9 cellular contexts compared by ENCODE assay signal in genomic region chr10:73965890-73966768, GRCh38. TPM values are rescaled to one million over a fixed set of nuclear protein-coding genes. Genes with fewer than 3 reads are reported as not detected.
DNase-seq lines count a peak whose midpoint lies in the region; ATAC-seq and TF ChIP-seq lines count a peak whose summit lies in the region.
"Had no signal": no experiment of that assay in that cellular context is flagged by ENCODE, and none has a peak within 500 bp of the region (broad histone marks: within the 10 kb centered on the region; RNA-seq: fewer than 3 reads in every experiment).

No MANE protein-coding gene starts in this region.

- intact Hi-C loops in esophagus squamous epithelium (cut with DNase I) = loop anchor here (10.0 kb wide), 1 partner anchor 109 kb away; no protein-coding TSS in a partner anchor

- no peaks in the 10 kb centered on the region for H4K20me1 ChIP-seq in GM23248 (ENCODE audit: insufficient read depth)

- peaks cover 10% of the 10 kb centered on the region for H3K27me3 Mint-ChIP-seq in activated CD8-positive, alpha-beta T cell treated with anti-CD3 and anti-CD28 coated beads, Interleukin-2, amount 10 ng/mL, durations not matched to agents 7 days and 5 days (ENCODE audit: low read depth)

- H3K4me1 Mint-ChIP-seq in activated CD8-positive, alpha-beta T cell treated with anti-CD3 and anti-CD28 coated beads, Interleukin-2, amount 10 ng/mL, durations not matched to agents 7 days and 5 days (ENCODE audit: low read depth) = peaks cover 5% of the 10 kb centered on the region

- ATAC-seq in activated CD8-positive, alpha-beta T cell treated with anti-CD3 and anti-CD28 coated beads, Interleukin-2, amount 10 ng/mL, durations not matched to agents 7 days and 5 days = no peak
- ATAC-seq in HG03571 (IDR thresholded peaks at IDR 0.05; ENCODE audit: unreplicated experiment) = no peak

- whole genome bisulfite sequencing in GM23248 (ENCODE audit: low coverage in 1 of 2, low lambda C conversion rate in 2 of 2, missing lambda C conversion rate in 2 of 2), 2 experiments = 5% methylated on average over 16 of the region's 16 CpGs
- 13 to 36% methylated on average over 13 to 16 of the region's 16 CpGs for WGBS in esophagus squamous epithelium, 2 donors

- H3K27ac Mint-ChIP-seq in activated CD8-positive, alpha-beta T cell treated with anti-CD3 and anti-CD28 coated beads, Interleukin-2, amount 10 ng/mL, durations not matched to agents 7 days and 5 days = no peak overlapping the region
- H3K27ac Mint-ChIP-seq: IgD-negative memory B cell had no signal

- peak overlapping the region; percentile 28; the same call in 1 of the 2 replicates for H3K4me3 ChIP-seq in GM23248
- peak overlapping the region in 3 of 4 donors; percentile 8 to 44 (median 11) for H3K4me3 ChIP-seq in esophagus squamous epithelium

- no peaks in the 10 kb centered on the region for H3K9me3 ChIP-seq in GM23248 (ENCODE audit: low read depth)
- no peaks in the 10 kb centered on the region for H3K9me3 ChIP-seq in esophagus squamous epithelium

- peak in 3 of 4 donors; percentile 15 to 59 (median 31) for TF ChIP-seq POLR2A in esophagus squamous epithelium (IDR thresholded peaks at IDR 0.05)

- H3K4me2 ChIP-seq in GM23248 (ENCODE audit: unreplicated experiment) = peak overlapping the region; percentile 55

- no peaks in the 10 kb centered on the region for H3K9me3 Mint-ChIP-seq in activated CD8-positive, alpha-beta T cell treated with anti-CD3 and anti-CD28 coated beads, Interleukin-2, amount 10 ng/mL, durations not matched to agents 7 days and 5 days (ENCODE audit: insufficient read depth)
- H3K9me3 Mint-ChIP-seq: IgD-negative memory B cell had no signal

- peaks cover 22% of the 10 kb centered on the region for H3F3A ChIP-seq in GM23248 (ENCODE audit: insufficient read depth)

- in situ Hi-C loops in GM23248 (cut with MboI) = no loop called here

- no peaks in the 10 kb centered on the region for H3K9me2 ChIP-seq in GM23248 (ENCODE audit: insufficient read depth)

- H3K27me3 ChIP-seq in GM23248 (replicated peaks; ENCODE audit: insufficient read depth) = no peaks in the 10 kb centered on the region
- H3K27me3 ChIP-seq in esophagus squamous epithelium = no peaks in the 10 kb centered on the region

- CTCF ChIA-PET in RWPE1 (lab: Yijun Ruan, JAX) = interaction anchor here (0.5 to 0.8 kb wide), 2 partner anchors 25 to 167 kb away, joined by 3 to 7 read pairs; no protein-coding TSS in a partner anchor
- CTCF ChIA-PET in activated CD8-positive, alpha-beta T cell treated with anti-CD3 and anti-CD28 coated beads, Interleukin-2, amount 10 ng/mL, durations not matched to agents 7 days and 5 days (lab: Charles Lee) = interaction anchor here (0.8 to 3.7 kb wide), 3 partner anchors 9 to 26 kb away, joined by 3 to 17 read pairs (median 9); no protein-coding TSS in a partner anchor

- H3K4me1 ChIP-seq in GM23248 (ENCODE audit: insufficient read depth) (peaks cover 31% of the 10 kb centered on the region), esophagus squamous epithelium (peaks cover 17 to 40% (median 18%) of the 10 kb centered on the region in 3 donors)

- no peaks in the 10 kb centered on the region for H3K79me2 ChIP-seq in GM23248 (ENCODE audit: insufficient read depth)

- POLR2A ChIA-PET in RWPE1 (lab: Yijun Ruan, JAX; ENCODE audit: low non-redundant PET) = no interaction called here
- POLR2A ChIA-PET in activated CD8-positive, alpha-beta T cell treated with anti-CD3 and anti-CD28 coated beads, Interleukin-2, amount 10 ng/mL, durations not matched to agents 7 days and 5 days (lab: Charles Lee) = no interaction called here

- no peak overlapping the region for H3K4me3 Mint-ChIP-seq in activated CD8-positive, alpha-beta T cell treated with anti-CD3 and anti-CD28 coated beads, Interleukin-2, amount 10 ng/mL, durations not matched to agents 7 days and 5 days
- H3K4me3 Mint-ChIP-seq: IgD-negative memory B cell had no signal

- TF ChIP-seq CTCF in RWPE1 (conservative IDR thresholded peaks at IDR 0.05; ENCODE audit: low read depth) = no peak
- TF ChIP-seq CTCF in esophagus squamous epithelium (IDR thresholded peaks at IDR 0.05) = no peak

- H3K36me3 Mint-ChIP-seq in activated CD8-positive, alpha-beta T cell treated with anti-CD3 and anti-CD28 coated beads, Interleukin-2, amount 10 ng/mL, durations not matched to agents 7 days and 5 days (ENCODE audit: low read depth) = no peaks in the 10 kb centered on the region

- H3K9ac ChIP-seq in GM23248 = peak overlapping the region; percentile 19; the same call in 1 of the 2 replicates

- H3K27ac ChIP-seq in GM23248 (peak overlapping the region; percentile 68), RWPE1 (peak overlapping the region; percentile 88), esophagus squamous epithelium (peak overlapping the region; percentile 75 to 94 (median 85))

- H3K36me3 ChIP-seq in GM23248 (ENCODE audit: low read depth) = no peaks in the 10 kb centered on the region
- H3K36me3 ChIP-seq in esophagus squamous epithelium = no peaks in the 10 kb centered on the region

- H2AFZ ChIP-seq in GM23248 = peak overlapping the region; percentile 69

- DNase-seq in GM23248 = peak; percentile 98
- DNase-seq in RWPE1 (ENCODE audit: low spot score) = peak; percentile 90
- DNase-seq in esophagus squamous epithelium (lab: John Stamatoyannopoulos, UW) = no peak
- DNase-seq in myocyte (ENCODE audit: low read depth) = peak; percentile 99
- DNase-seq in NCI-H1105 (lab: John Stamatoyannopoulos, UW) = no peak
- DNase-seq in activated CD8-positive, alpha-beta T cell treated with anti-CD3 and anti-CD28 coated beads, Interleukin-2, amount 10 ng/mL, durations not matched to agents 7 days and 5 days = no peak
- no peak for DNase-seq in stimulated activated naive CD4-positive, alpha-beta T cell (lab: John Stamatoyannopoulos, UW)

RNA-seq across cellular contexts. Expression of gene VCL, which starts 31.8 kb away (rescaled TPM):
- total RNA-seq in GM23248 (2014; rRNA removed; shearing (Covaris generic)) = 235 and 265 TPM in 2 replicates
- 177 and 180 TPM in 2 replicates for polyA plus RNA-seq in GM23248 (2016; fragmentation: Nextera tagmentation; extraction: Ambion mirVana)
- total RNA-seq in esophagus squamous epithelium (100 to 1,000 TPM in 1 of 4 donors, 10 to 100 TPM in 3; 64.8 to 143 (median 75.0) TPM), myocyte (211 and 240 TPM in 2 replicates)
- 134 TPM for polyA plus RNA-seq in myocyte (2012)
- total RNA-seq in activated CD8-positive, alpha-beta T cell treated with anti-CD3 and anti-CD28 coated beads, Interleukin-2, amount 10 ng/mL, durations not matched to agents 7 days and 5 days = 10 to 100 TPM; 31.2 to 33.2 TPM

RNA-seq across cellular contexts. Expression of gene PLAU, which starts 55.2 kb away (rescaled TPM):
- 13.3 and 13.8 TPM in 2 replicates for total RNA-seq in GM23248 (2014; rRNA removed; shearing (Covaris generic))
- 26.0 and 26.1 TPM in 2 replicates for polyA plus RNA-seq in GM23248 (2016; fragmentation: Nextera tagmentation; extraction: Ambion mirVana)
- total RNA-seq in esophagus squamous epithelium (10 to 100 TPM in 2 of 4 donors, 1 to 10 TPM in 2; 8.8 to 15.9 (median 11.9) TPM), myocyte (154 and 166 TPM in 2 replicates)
- polyA plus RNA-seq in myocyte (2012) = 336 TPM
- total RNA-seq in activated CD8-positive, alpha-beta T cell treated with anti-CD3 and anti-CD28 coated beads, Interleukin-2, amount 10 ng/mL, durations not matched to agents 7 days and 5 days = 1 to 10 TPM; 1.1 to 1.6 TPM
- polyA plus RNA-seq: IgD-negative memory B cell had no signal

Comparison
In these comparisons a context has a peak if more than half of its experiments do, and no peak if none do; other contexts are left out.
1. DNase-seq: peak in GM23248 (single experiment), RWPE1 (single experiment) and myocyte (single experiment); none in esophagus squamous epithelium (single experiment), NCI-H1105 (single experiment), activated CD8-positive, alpha-beta T cell treated with anti-CD3 and anti-CD28 coated beads, Interleukin-2, amount 10 ng/mL, durations not matched to agents 7 days and 5 days (single experiment) and stimulated activated naive CD4-positive, alpha-beta T cell (0 of 6).
2. Peak in every context shown above with its lines, with median percentiles within 50 percentile points of each other: H3K27ac ChIP-seq.